ENCODE assay signal across 11 cellular contexts in the genomic region with DNA sequence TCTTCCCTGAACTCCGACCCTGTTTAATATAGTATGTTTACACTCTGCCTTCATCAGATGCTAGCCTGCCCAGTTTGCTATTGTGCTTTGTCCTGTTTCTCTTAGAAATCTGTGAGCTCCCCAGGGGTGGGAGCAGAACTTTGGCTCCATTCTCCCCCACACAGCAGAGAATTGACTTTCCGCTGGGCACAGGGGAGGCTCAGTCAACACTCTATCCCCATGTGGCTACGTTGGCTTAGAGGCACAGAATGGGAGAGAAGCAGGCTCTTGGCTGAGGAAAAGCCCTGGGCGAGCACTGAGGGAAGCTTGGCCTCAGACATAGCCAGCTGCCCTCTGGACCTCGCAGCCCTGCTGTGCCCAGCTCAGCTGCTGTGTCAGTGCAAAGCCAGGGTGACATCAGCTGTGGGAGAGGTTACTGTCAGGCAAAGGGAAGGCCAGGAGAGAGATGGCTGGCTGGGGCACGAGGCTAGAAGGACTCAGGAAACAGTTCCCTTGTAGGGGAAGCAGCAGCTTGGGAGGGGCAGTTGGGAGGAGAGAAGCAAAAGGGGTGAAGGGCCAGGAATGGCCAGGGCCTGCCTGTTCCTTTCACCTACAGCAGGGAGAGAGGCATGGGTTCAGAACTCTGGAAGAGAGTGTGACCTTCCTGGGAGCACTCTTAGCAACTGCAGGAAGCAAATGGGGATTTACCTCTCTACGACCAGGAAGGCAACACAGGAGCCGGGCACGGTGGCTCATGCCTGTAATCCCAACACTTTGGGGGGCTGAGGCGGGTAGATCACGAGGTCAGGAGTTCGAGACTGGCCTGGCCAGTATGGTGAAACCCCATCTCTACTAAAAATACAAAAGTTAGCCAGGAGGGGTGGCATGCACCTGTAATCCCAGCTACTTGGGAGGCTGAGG. TPM values are rescaled to one million over a fixed set of nuclear protein-coding genes. Genes with fewer than 3 reads are reported as not detected.
DNase-seq lines count a peak whose midpoint lies in the region; ATAC-seq and TF ChIP-seq lines count a peak whose summit lies in the region.
"Had no signal": no experiment of that assay in that cellular context is flagged by ENCODE, and none has a peak within 500 bp of the region (broad histone marks: within the 10 kb centered on the region; RNA-seq: fewer than 3 reads in every experiment).

No MANE protein-coding gene starts in this region.

- H3K4me1 ChIP-seq in lower lobe of right lung = peaks cover 27% of the 10 kb centered on the region

- H3K36me3 ChIP-seq in lower lobe of right lung = no peaks in the 10 kb centered on the region
- H3K36me3 ChIP-seq: cardiac muscle cell had no signal

- DNase-seq in NCI-H2081 treated with DMSO at 0.1 percent for 48 hours (lab: John Stamatoyannopoulos, UW) (peak; percentile 38), brain pericyte (ENCODE audit: low read depth, low spot score) (peak; percentile 91), lower lobe of right lung (peak; percentile 68), NCI-H1105 (lab: John Stamatoyannopoulos, UW) (no peak), germinal center (ENCODE audit: low spot score) (no peak), 8988T (no peak)
- DNase-seq in stimulated activated effector memory CD8-positive, alpha-beta T cell treated with anti-CD3 and anti-CD28 coated beads, Interleukin-12 subunit alpha, Interleukin-12 subunit beta, amount 100 ng/mL, for 72 hours (ENCODE audit: low spot score in 2 of 2) = no peak
- DNase-seq: activated CD4-positive, alpha-beta T cell treated with anti-CD3 and anti-CD28 coated beads for 48 hours; stimulated activated naive CD4-positive, alpha-beta T cell had no signal

- peak overlapping the region; percentile 60 for H3K27ac Mint-ChIP-seq in stimulated activated effector memory CD8-positive, alpha-beta T cell treated with anti-CD3 and anti-CD28 coated beads, Interleukin-12 subunit alpha, Interleukin-12 subunit beta, amount 100 ng/mL, for 72 hours

- no peaks in the 10 kb centered on the region for H3K9me3 ChIP-seq in lower lobe of right lung

- H3K4me3 ChIP-seq in lower lobe of right lung = no peak overlapping the region
- H3K4me3 ChIP-seq: cardiac muscle cell had no signal

- H3K36me3 Mint-ChIP-seq in stimulated activated effector memory CD8-positive, alpha-beta T cell treated with anti-CD3 and anti-CD28 coated beads, Interleukin-12 subunit alpha, Interleukin-12 subunit beta, amount 100 ng/mL, for 72 hours = peaks cover 3% of the 10 kb centered on the region
- H3K36me3 Mint-ChIP-seq: IgD-negative memory B cell had no signal

- H3K27me3 ChIP-seq in lower lobe of right lung (ENCODE audit: low read depth) = no peaks in the 10 kb centered on the region
- H3K27me3 ChIP-seq: cardiac muscle cell had no signal

- ATAC-seq in lower lobe of right lung = peak; percentile 41 to 63
- no peak for ATAC-seq in stimulated activated effector memory CD8-positive, alpha-beta T cell treated with anti-CD3 and anti-CD28 coated beads, Interleukin-12 subunit alpha, Interleukin-12 subunit beta, amount 100 ng/mL, for 72 hours

- intact Hi-C loops in lower lobe of right lung (cut with DNase I) = loop anchor here (5.0 kb wide), 1 partner anchor 91 kb away; no protein-coding TSS in a partner anchor

- H3K27ac ChIP-seq in lower lobe of right lung = peak overlapping the region; percentile 18
- H3K27ac ChIP-seq: cardiac muscle cell had no signal

- H3K9me3 Mint-ChIP-seq in stimulated activated effector memory CD8-positive, alpha-beta T cell treated with anti-CD3 and anti-CD28 coated beads, Interleukin-12 subunit alpha, Interleukin-12 subunit beta, amount 100 ng/mL, for 72 hours = no peaks in the 10 kb centered on the region
- H3K9me3 Mint-ChIP-seq: IgD-negative memory B cell had no signal

- peaks cover 34% of the 10 kb centered on the region for H3K4me1 Mint-ChIP-seq in stimulated activated effector memory CD8-positive, alpha-beta T cell treated with anti-CD3 and anti-CD28 coated beads, Interleukin-12 subunit alpha, Interleukin-12 subunit beta, amount 100 ng/mL, for 72 hours

- TF ChIP-seq CTCF in lower lobe of right lung (IDR thresholded peaks at IDR 0.05) = no peak

- H3K4me3 Mint-ChIP-seq in stimulated activated effector memory CD8-positive, alpha-beta T cell treated with anti-CD3 and anti-CD28 coated beads, Interleukin-12 subunit alpha, Interleukin-12 subunit beta, amount 100 ng/mL, for 72 hours = no peak overlapping the region
- H3K4me3 Mint-ChIP-seq: IgD-negative memory B cell had no signal

RNA-seq across cellular contexts. Expression of gene SCD, which starts 5.8 kb away (rescaled TPM):
- 327 TPM for total RNA-seq in lower lobe of right lung

RNA-seq across cellular contexts. Expression of gene PKD2L1, which starts 11.2 kb away (rescaled TPM):
- 3.4 TPM for total RNA-seq in lower lobe of right lung
- total RNA-seq: cardiac muscle cell had no signal

RNA-seq across cellular contexts. Expression of gene BLOC1S2, which starts 54.7 kb away (rescaled TPM):
- total RNA-seq in lower lobe of right lung = 45.4 TPM

Comparison
In these comparisons a context has a peak if more than half of its experiments do, and no peak if none do; other contexts are left out.
1. DNase-seq: peak in NCI-H2081 treated with DMSO at 0.1 percent for 48 hours (single experiment), brain pericyte (single experiment) and lower lobe of right lung (single experiment); none in stimulated activated effector memory CD8-positive, alpha-beta T cell treated with anti-CD3 and anti-CD28 coated beads, Interleukin-12 subunit alpha, Interleukin-12 subunit beta, amount 100 ng/mL, for 72 hours (0 of 2), NCI-H1105 (single experiment), germinal center (single experiment) and 8988T (single experiment).